8 cellular contexts compared by ENCODE assay signal in the genomic region with DNA sequence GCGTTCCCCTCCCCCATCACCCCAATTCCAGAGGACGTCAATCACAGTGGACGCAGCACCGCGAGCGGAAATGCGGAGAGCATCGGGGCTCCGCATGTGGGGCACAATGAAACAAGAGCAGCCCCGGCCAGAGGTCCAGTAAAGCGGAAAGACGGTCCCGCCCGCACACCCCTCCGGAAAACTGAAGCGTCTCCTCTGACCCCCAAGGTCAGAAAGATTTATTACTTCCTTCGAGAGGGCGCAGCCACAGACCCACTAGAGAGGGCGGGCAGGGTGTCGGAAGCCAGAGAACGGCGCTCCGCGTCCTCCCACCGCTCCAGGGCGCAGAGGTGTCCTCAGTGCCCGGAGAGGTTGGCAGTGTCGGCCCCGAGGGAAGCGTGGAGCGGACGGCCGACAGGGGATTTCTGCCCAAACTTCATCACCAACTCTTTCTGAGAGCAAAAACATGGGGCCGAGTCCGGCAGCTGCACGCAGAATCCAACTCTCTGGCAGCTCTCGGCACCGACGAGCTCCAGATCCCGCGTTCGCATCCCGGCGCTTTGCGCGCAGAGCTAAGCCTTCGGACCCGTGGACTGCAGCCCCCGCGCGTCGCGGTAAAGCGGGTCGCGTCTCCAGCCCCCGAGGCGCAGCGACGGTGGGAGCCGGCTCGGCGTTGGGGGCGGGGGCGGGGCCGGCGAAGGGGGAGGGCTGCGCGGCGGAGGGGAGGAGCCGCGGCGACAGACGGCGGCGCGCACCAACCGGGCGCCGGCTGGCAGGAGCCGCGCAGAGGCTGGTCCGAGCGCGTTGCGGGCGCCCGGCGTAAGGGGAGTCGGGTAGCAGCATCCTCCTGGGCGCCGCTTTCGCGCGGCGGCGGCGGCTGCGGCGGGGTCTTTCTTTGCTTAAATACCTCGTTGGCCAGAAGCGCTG. TPM values are rescaled to one million over a fixed set of nuclear protein-coding genes. Genes with fewer than 3 reads are reported as not detected.
A peak's percentile ranks its signal among the peaks of the same experiment; 100 is the strongest.
DNase-seq lines count a peak whose midpoint lies in the region; ATAC-seq and TF ChIP-seq lines count a peak whose summit lies in the region.

A gene with protein sequence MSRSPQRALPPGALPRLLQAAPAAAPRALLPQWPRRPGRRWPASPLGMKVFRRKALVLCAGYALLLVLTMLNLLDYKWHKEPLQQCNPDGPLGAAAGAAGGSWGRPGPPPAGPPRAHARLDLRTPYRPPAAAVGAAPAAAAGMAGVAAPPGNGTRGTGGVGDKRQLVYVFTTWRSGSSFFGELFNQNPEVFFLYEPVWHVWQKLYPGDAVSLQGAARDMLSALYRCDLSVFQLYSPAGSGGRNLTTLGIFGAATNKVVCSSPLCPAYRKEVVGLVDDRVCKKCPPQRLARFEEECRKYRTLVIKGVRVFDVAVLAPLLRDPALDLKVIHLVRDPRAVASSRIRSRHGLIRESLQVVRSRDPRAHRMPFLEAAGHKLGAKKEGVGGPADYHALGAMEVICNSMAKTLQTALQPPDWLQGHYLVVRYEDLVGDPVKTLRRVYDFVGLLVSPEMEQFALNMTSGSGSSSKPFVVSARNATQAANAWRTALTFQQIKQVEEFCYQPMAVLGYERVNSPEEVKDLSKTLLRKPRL (plus strand): TSS at position 763 of the 906 bp plus-strand sequence. CDS start 1,046 bp downstream, outside the sequence.

- in situ Hi-C loops in ACHN (cut with HindIII; ENCODE audit: low pct_ligation_motif_present, low pct_unique_long_range_greater_than_20kb, low sequenced_read_pairs), result no loop called here

- peak within 1 kb of the TSS; percentile 72 for H3K4me3 ChIP-seq in lower lobe of right lung

- peaks cover 42% of the 10 kb centered on the region for H3K4me1 ChIP-seq in lower lobe of right lung

- intact Hi-C loops in lower lobe of right lung (cut with DNase I), result no loop called here

- TF ChIP-seq CTCF in lower lobe of right lung (IDR thresholded peaks at IDR 0.05), result peak; percentile 7

- DNase-seq in ACHN, result peak; percentile 57
- DNase-seq in NCI-H2196 treated with DMSO at 0.1 percent for 48 hours (lab: John Stamatoyannopoulos, UW; ENCODE audit: unreplicated experiment), result peak; percentile 29
- peak; percentile 47 to 48 for DNase-seq in activated CD4-positive, alpha-beta T cell treated with anti-CD3 and anti-CD28 coated beads, Interleukin-2, amount 50 U/mL, for 4 hours
- DNase-seq in effector CD4-positive, alpha-beta T cell, result peak; percentile 45
- peak; percentile 74 for DNase-seq in lower lobe of right lung
- DNase-seq in stimulated activated CD4-positive, alpha-beta T cell treated with anti-CD3 and anti-CD28 coated beads, TNF-alpha, amount 100 ng/mL, for 24 hours (ENCODE audit: low read depth in 3 of 3), result peak; percentile 28 to 70 (median 38)

- H3K36me3 ChIP-seq in lower lobe of right lung, result no peaks in the 10 kb centered on the region

- ATAC-seq in GM18520 (IDR thresholded peaks at IDR 0.05; ENCODE audit: unreplicated experiment) (peak; percentile 68), HG03025 (IDR thresholded peaks at IDR 0.05; ENCODE audit: low FRiP score, unreplicated experiment) (peak; percentile 60), lower lobe of right lung (peak; percentile 95 to 96)

- H3K27me3 ChIP-seq in lower lobe of right lung (ENCODE audit: low read depth), result peaks cover 12% of the 10 kb centered on the region

- H3K27ac ChIP-seq in lower lobe of right lung, result peak within 1 kb of the TSS; percentile 83

- no peaks in the 10 kb centered on the region for H3K9me3 ChIP-seq in lower lobe of right lung

RNA-seq across cellular contexts. Expression of the gene that starts here (rescaled TPM):
- 6.2 TPM for total RNA-seq in lower lobe of right lung

Comparison
In these comparisons a context has a peak if more than half of its experiments do, and no peak if none do; other contexts are left out.
1. Peak in every context shown above with its lines: DNase-seq, ATAC-seq, H3K4me3 ChIP-seq and H3K27ac ChIP-seq.